Comparison of ENCODE assay signal across 9 cellular contexts in genomic region chr10:51878695-51879094, GRCh38.
DNase-seq lines count a peak whose midpoint lies in the region; ATAC-seq, FAIRE-seq and TF ChIP-seq lines count a peak whose summit lies in the region.
"Had no signal": no experiment of that assay in that cellular context is flagged by ENCODE, and none has a peak within 500 bp of the region (broad histone marks: within the 10 kb centered on the region; RNA-seq: fewer than 3 reads in every experiment).

No MANE protein-coding gene starts in this region.

- H3K79me2 ChIP-seq in astrocyte (ENCODE audit: insufficient read depth, low read length), result no peaks in the 10 kb centered on the region

- H2AFZ ChIP-seq in astrocyte (ENCODE audit: low read depth, low read length), result no peak overlapping the region

- H3K27me3 Mint-ChIP-seq in astrocyte (ENCODE audit: low read depth, unreplicated experiment), result no peaks in the 10 kb centered on the region
- no peaks in the 10 kb centered on the region for H3K27me3 Mint-ChIP-seq in activated naive CD4-positive, alpha-beta T cell treated with anti-CD3 and anti-CD28 coated beads for 36 hours (ENCODE audit: low read depth)

- H3K27ac ChIP-seq in astrocyte (ENCODE audit: low read depth, low read length) (peak overlapping the region; percentile 87), skin epidermis (peak overlapping the region in 14 of 21 experiments; percentile 9 to 81 (median 52))

- H3K4me1 Mint-ChIP-seq in astrocyte (ENCODE audit: low read depth, unreplicated experiment), result peaks cover 22% of the 10 kb centered on the region
- H3K4me1 Mint-ChIP-seq in activated naive CD4-positive, alpha-beta T cell treated with anti-CD3 and anti-CD28 coated beads for 36 hours (ENCODE audit: low read depth), result peaks cover 18% of the 10 kb centered on the region

- no peak for DNase-seq in astrocyte (ENCODE audit: low read depth)
- no peak for DNase-seq in NCI-H2029 (lab: John Stamatoyannopoulos, UW)
- DNase-seq in activated naive CD4-positive, alpha-beta T cell treated with anti-CD3 and anti-CD28 coated beads for 36 hours, result no peak
- DNase-seq in NCI-H1417 (lab: John Stamatoyannopoulos, UW), result no peak
- DNase-seq: activated naive CD8-positive, alpha-beta T cell treated with anti-CD3 and anti-CD28 coated beads, Interleukin-2, amount 10 ng/mL, durations not matched to agents 7 days and 5 days; stimulated activated CD4-positive, alpha-beta T cell treated with anti-CD3 and anti-CD28 coated beads, Interleukin-12 subunit alpha, Interleukin-12 subunit beta, amount 100 ng/mL, for 4 hours had no signal

- TF ChIP-seq CTCF in astrocyte (IDR thresholded peaks at IDR 0.05; ENCODE audit: insufficient read depth, low read depth, low read length), result no peak

- H3K27ac Mint-ChIP-seq in astrocyte (ENCODE audit: unreplicated experiment), result peak overlapping the region; percentile 97
- no peak overlapping the region for H3K27ac Mint-ChIP-seq in activated naive CD4-positive, alpha-beta T cell treated with anti-CD3 and anti-CD28 coated beads for 36 hours

- no peaks in the 10 kb centered on the region for H4K20me1 ChIP-seq in astrocyte (ENCODE audit: insufficient read depth, low read length)

- CTCF ChIA-PET in activated naive CD4-positive, alpha-beta T cell treated with anti-CD3 and anti-CD28 coated beads for 36 hours (lab: Charles Lee), result no interaction called here

- no peak overlapping the region for H3K4me3 ChIP-seq in astrocyte (ENCODE audit: insufficient read depth, low read depth, low read length)
- H3K4me3 ChIP-seq in skin epidermis, result no peak overlapping the region

- ATAC-seq in GM19452 (IDR thresholded peaks at IDR 0.05; ENCODE audit: unreplicated experiment) (peak; percentile 15), HG02885 (IDR thresholded peaks at IDR 0.05; ENCODE audit: poor library complexity, unreplicated experiment) (peak; percentile 15)

- no peaks in the 10 kb centered on the region for H3K36me3 ChIP-seq in astrocyte (ENCODE audit: insufficient read depth, low read length)

- H3K27me3 ChIP-seq in astrocyte (ENCODE audit: insufficient read depth, low read length), result no peaks in the 10 kb centered on the region

- H3K9me3 Mint-ChIP-seq in astrocyte (ENCODE audit: unreplicated experiment), result peaks cover 2% of the 10 kb centered on the region
- H3K9me3 Mint-ChIP-seq in activated naive CD4-positive, alpha-beta T cell treated with anti-CD3 and anti-CD28 coated beads for 36 hours, result no peaks in the 10 kb centered on the region

- peak overlapping the region; percentile 53 for H3K9ac ChIP-seq in astrocyte (ENCODE audit: low read length)

- no peak overlapping the region for H3K4me3 Mint-ChIP-seq in astrocyte (ENCODE audit: unreplicated experiment)
- H3K4me3 Mint-ChIP-seq in activated naive CD4-positive, alpha-beta T cell treated with anti-CD3 and anti-CD28 coated beads for 36 hours, result no peak overlapping the region

- intact Hi-C loops in activated naive CD4-positive, alpha-beta T cell treated with anti-CD3 and anti-CD28 coated beads for 36 hours (cut with micrococcal nuclease), result loop anchor here (1.0 to 10.0 kb wide), 7 partner anchors 45 to 1338 kb away; no protein-coding TSS in a partner anchor

- H3K4me1 ChIP-seq in astrocyte (ENCODE audit: insufficient read depth, low read length), result peaks cover 5% of the 10 kb centered on the region

- peak overlapping the region; percentile 34 for H3K4me2 ChIP-seq in astrocyte (ENCODE audit: low read length)

- H3K9me3 ChIP-seq in astrocyte (ENCODE audit: insufficient read depth, low read depth, low read length), result peaks cover 5% of the 10 kb centered on the region

- FAIRE-seq in astrocyte (lab: Jason Lieb, UNC), result no peak

- no peaks in the 10 kb centered on the region for H3K36me3 Mint-ChIP-seq in astrocyte (ENCODE audit: low read depth, unreplicated experiment)
- H3K36me3 Mint-ChIP-seq in activated naive CD4-positive, alpha-beta T cell treated with anti-CD3 and anti-CD28 coated beads for 36 hours (ENCODE audit: low read depth), result no peaks in the 10 kb centered on the region
- H3K36me3 Mint-ChIP-seq: activated naive CD8-positive, alpha-beta T cell treated with anti-CD3 and anti-CD28 coated beads, Interleukin-2, amount 10 ng/mL, durations not matched to agents 7 days and 5 days had no signal
